In the genomic region with DNA sequence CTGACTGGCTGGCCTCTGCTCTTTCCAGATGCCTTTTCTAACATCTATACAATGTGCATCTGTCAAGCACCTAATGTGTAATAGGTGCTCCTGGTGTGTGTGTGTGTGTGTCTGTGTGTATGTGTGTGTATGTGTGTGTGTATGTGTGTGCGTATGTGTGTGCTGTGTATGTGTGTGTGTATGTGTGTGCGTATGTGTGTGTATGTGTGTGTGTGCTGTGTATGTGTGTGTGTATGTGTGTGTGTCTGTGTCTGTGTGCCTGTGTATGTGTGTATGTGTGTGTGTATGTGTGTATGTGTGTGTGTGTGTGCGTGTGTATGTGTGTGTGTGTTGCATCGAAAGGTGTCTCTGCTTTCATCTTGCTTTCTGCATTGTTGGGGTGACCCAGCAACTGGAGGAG, we compare ENCODE assay signal across 24 cellular contexts. TPM values are rescaled to one million over a fixed set of nuclear protein-coding genes. Genes with fewer than 3 reads are reported as not detected.
DNase-seq lines count a peak whose midpoint lies in the region; ATAC-seq, FAIRE-seq and TF ChIP-seq lines count a peak whose summit lies in the region.
"Had no signal": no experiment of that assay in that cellular context is flagged by ENCODE, and none has a peak within 500 bp of the region (broad histone marks: within the 10 kb centered on the region; RNA-seq: fewer than 3 reads in every experiment).

No MANE protein-coding gene starts in this region.

- no peak overlapping the region for H3K4me3 ChIP-seq in astrocyte (ENCODE audit: insufficient read depth, low read depth, low read length)
- no peak overlapping the region for H3K4me3 ChIP-seq in mesenchymal stem cell (ENCODE audit: insufficient read depth in 1 of 2, low read depth in 1 of 2, low read length in 2 of 2)
- peak overlapping the region; percentile 38 for H3K4me3 ChIP-seq in trophoblast cell (ENCODE audit: low read depth, low read length)
- H3K4me3 ChIP-seq in SJCRH30, result no peak overlapping the region

- FAIRE-seq in astrocyte (lab: Jason Lieb, UNC), result peak; percentile 32
- FAIRE-seq: GM18507 had no signal

- no peak overlapping the region for H2BK15ac ChIP-seq in H9 (ENCODE audit: low read depth, low read length)
- no peak overlapping the region for H2BK15ac ChIP-seq in mesenchymal stem cell (ENCODE audit: low read depth, poor library complexity, severe bottlenecking)

- H3K9me3 ChIP-seq in H9 (ENCODE audit: control insufficient read depth, low read depth, low read length) (no peaks in the 10 kb centered on the region), astrocyte (ENCODE audit: insufficient read depth, low read depth, low read length) (no peaks in the 10 kb centered on the region), mesenchymal stem cell (ENCODE audit: control insufficient read depth, low read length) (no peaks in the 10 kb centered on the region), trophoblast cell (ENCODE audit: insufficient read depth, low read depth, low read length) (peaks cover 6% of the 10 kb centered on the region), SJCRH30 (replicated peaks) (no peaks in the 10 kb centered on the region)

- no peak overlapping the region for H4K12ac ChIP-seq in trophoblast cell (ENCODE audit: low read depth, low read length)

- H3K9me3 Mint-ChIP-seq in H9 (no peaks in the 10 kb centered on the region), astrocyte (ENCODE audit: unreplicated experiment) (no peaks in the 10 kb centered on the region)
- H3K9me3 Mint-ChIP-seq in activated CD8-positive, alpha-beta T cell treated with anti-CD3 and anti-CD28 coated beads for 36 hours, result no peaks in the 10 kb centered on the region
- H3K9me3 Mint-ChIP-seq: IgD-negative memory B cell had no signal

- peaks cover 8% of the 10 kb centered on the region for H3K27me3 Mint-ChIP-seq in H9 (ENCODE audit: low read depth)
- no peaks in the 10 kb centered on the region for H3K27me3 Mint-ChIP-seq in astrocyte (ENCODE audit: low read depth, unreplicated experiment)
- H3K27me3 Mint-ChIP-seq in activated CD8-positive, alpha-beta T cell treated with anti-CD3 and anti-CD28 coated beads for 36 hours, result peaks cover 11% of the 10 kb centered on the region

- H3K27ac Mint-ChIP-seq in H9 (no peak overlapping the region), astrocyte (ENCODE audit: unreplicated experiment) (no peak overlapping the region)
- H3K27ac Mint-ChIP-seq in activated CD8-positive, alpha-beta T cell treated with anti-CD3 and anti-CD28 coated beads for 36 hours, result no peak overlapping the region
- H3K27ac Mint-ChIP-seq: IgD-negative memory B cell had no signal

- no peak overlapping the region for H3K14ac ChIP-seq in H9 (ENCODE audit: insufficient read depth, low read length)
- H3K14ac ChIP-seq in mesenchymal stem cell (ENCODE audit: low read length in 2 of 2), result peak overlapping the region in 1 of 2 experiments; percentile 92
- no peak overlapping the region for H3K14ac ChIP-seq in trophoblast cell (ENCODE audit: low read length)

- DNase-seq in H9 (no peak), astrocyte (ENCODE audit: low read depth) (no peak), mesenchymal stem cell (no peak), trophoblast cell (no peak), SJCRH30 (no peak), Right ventricle myocardium superior (no peak)
- no peak for DNase-seq in activated CD8-positive, alpha-beta T cell treated with anti-CD3 and anti-CD28 coated beads for 36 hours
- DNase-seq: Calu3, DMS79 treated with DMSO at 0.1 percent for 48 hours, GOT3, MM.1S, NCI-H1694, NCI-H2029 treated with DMSO at 0.1 percent for 48 hours, NCI-H446 treated with DMSO at 0.1 percent for 48 hours, NCI-H526, NCI-H82, RPMI8226, SHP77 had no signal

- H3K27me3 ChIP-seq in H9 (ENCODE audit: insufficient read depth, low read length) (no peaks in the 10 kb centered on the region), astrocyte (ENCODE audit: insufficient read depth, low read length) (no peaks in the 10 kb centered on the region), mesenchymal stem cell (ENCODE audit: control insufficient read depth in 1 of 2, insufficient read depth in 1 of 2, low read length in 2 of 2) (peaks cover 0 to 35% of the 10 kb centered on the region in 2 experiments), trophoblast cell (ENCODE audit: insufficient read depth, low read length) (no peaks in the 10 kb centered on the region), SJCRH30 (no peaks in the 10 kb centered on the region)

- H3K4ac ChIP-seq in H9 (ENCODE audit: low read depth, low read length) (no peak overlapping the region), mesenchymal stem cell (ENCODE audit: low read depth in 1 of 2, low read length in 2 of 2) (no peak overlapping the region), trophoblast cell (ENCODE audit: low read depth, low read length) (no peak overlapping the region)

- H4K8ac ChIP-seq in H9 (replicated peaks; ENCODE audit: insufficient read length, low read depth, low read length) (no peak overlapping the region), mesenchymal stem cell (ENCODE audit: low read length) (no peak overlapping the region), trophoblast cell (ENCODE audit: low read depth, low read length) (no peak overlapping the region)

- H4K5ac ChIP-seq in H9 (ENCODE audit: insufficient read length, low read depth, low read length), result no peak overlapping the region

- no peak overlapping the region for H2BK20ac ChIP-seq in H9 (ENCODE audit: low read depth, low read length, poor library complexity, severe bottlenecking)

- H3K9ac ChIP-seq in H9 (ENCODE audit: extremely low read depth, insufficient read length, low read length) (no peak overlapping the region), astrocyte (ENCODE audit: low read length) (no peak overlapping the region), mesenchymal stem cell (ENCODE audit: low read length) (no peak overlapping the region), trophoblast cell (ENCODE audit: low read length) (no peak overlapping the region)
- H3K9ac ChIP-seq: KMS-11 had no signal

- H2AFZ ChIP-seq in H9 (ENCODE audit: low read length) (no peak overlapping the region), astrocyte (ENCODE audit: low read depth, low read length) (no peak overlapping the region), mesenchymal stem cell (ENCODE audit: low read depth, low read length) (no peak overlapping the region), trophoblast cell (ENCODE audit: insufficient read depth, low read length, poor library complexity) (no peak overlapping the region)

- intact Hi-C loops in Right ventricle myocardium superior (cut with DNase I), result no loop called here
- intact Hi-C loops in activated CD8-positive, alpha-beta T cell treated with anti-CD3 and anti-CD28 coated beads for 36 hours (cut with micrococcal nuclease), result no loop called here

- ATAC-seq in Right ventricle myocardium superior (ENCODE audit: poor library complexity), result no peak
- no peak for ATAC-seq in activated CD8-positive, alpha-beta T cell treated with anti-CD3 and anti-CD28 coated beads for 36 hours
- no peak for ATAC-seq in HG03108 (IDR thresholded peaks at IDR 0.05; ENCODE audit: unreplicated experiment)
- ATAC-seq: HCT116 had no signal

- no peaks in the 10 kb centered on the region for H4K20me1 ChIP-seq in H9 (ENCODE audit: control insufficient read depth, insufficient read depth, insufficient read length)
- peaks cover 49% of the 10 kb centered on the region for H4K20me1 ChIP-seq in astrocyte (ENCODE audit: insufficient read depth, low read length)

- TF ChIP-seq CTCF in H9 (conservative IDR thresholded peaks at IDR 0.05) (no peak), astrocyte (IDR thresholded peaks at IDR 0.05; ENCODE audit: insufficient read depth, low read depth, low read length) (no peak)
- TF ChIP-seq CTCF in activated CD8-positive, alpha-beta T cell treated with anti-CD3 and anti-CD28 coated beads for 36 hours (IDR thresholded peaks at IDR 0.05), result no peak

- H3K4me3 Mint-ChIP-seq in H9 (no peak overlapping the region), astrocyte (ENCODE audit: unreplicated experiment) (no peak overlapping the region)
- H3K4me3 Mint-ChIP-seq in activated CD8-positive, alpha-beta T cell treated with anti-CD3 and anti-CD28 coated beads for 36 hours, result no peak overlapping the region
- H3K4me3 Mint-ChIP-seq: IgD-negative memory B cell had no signal

- CTCF ChIA-PET in activated CD8-positive, alpha-beta T cell treated with anti-CD3 and anti-CD28 coated beads for 36 hours (lab: Charles Lee), result interaction anchor here (0.7 kb wide), 1 partner anchor 123 kb away, joined by 3 read pairs; no protein-coding TSS in a partner anchor

- H2BK5ac ChIP-seq in H9 (ENCODE audit: insufficient read length, low read length) (no peak overlapping the region), mesenchymal stem cell (ENCODE audit: low read depth, low read length, poor library complexity, severe bottlenecking) (no peak overlapping the region), trophoblast cell (ENCODE audit: low read depth, low read length, poor library complexity) (no peak overlapping the region)

- no peaks in the 10 kb centered on the region; the same call in 1 of the 2 replicates for H3K4me1 ChIP-seq in H9 (ENCODE audit: insufficient read depth, low read length)
- no peaks in the 10 kb centered on the region for H3K4me1 ChIP-seq in astrocyte (ENCODE audit: insufficient read depth, low read length)
- peaks cover 34% of the 10 kb centered on the region for H3K4me1 ChIP-seq in mesenchymal stem cell (ENCODE audit: control insufficient read depth, insufficient read depth, low read depth, low read length)
- H3K4me1 ChIP-seq in trophoblast cell (ENCODE audit: control insufficient read depth in 1 of 2, insufficient read depth in 2 of 2, low read length in 2 of 2), result peaks cover 0 to 2% of the 10 kb centered on the region in 2 experiments
- no peaks in the 10 kb centered on the region for H3K4me1 ChIP-seq in SJCRH30

- no peak overlapping the region for H3T11ph ChIP-seq in H9 (ENCODE audit: low read length)

- WGBS in H9 (ENCODE audit: extremely low coverage, insufficient read length, low lambda C conversion rate), result no CpG with 5 or more reads among the region's 4 CpGs
- WGBS in mesenchymal stem cell, result 93% methylated on average over 4 of the region's 4 CpGs
- WGBS in trophoblast cell (ENCODE audit: extremely low coverage, insufficient coverage, insufficient read length), result no CpG with 5 or more reads among the region's 4 CpGs

- H3K4me1 Mint-ChIP-seq in H9 (peaks cover 43 to 52% of the 10 kb centered on the region in 2 experiments), astrocyte (ENCODE audit: low read depth, unreplicated experiment) (peaks cover 47% of the 10 kb centered on the region)
- no peaks in the 10 kb centered on the region for H3K4me1 Mint-ChIP-seq in activated CD8-positive, alpha-beta T cell treated with anti-CD3 and anti-CD28 coated beads for 36 hours (ENCODE audit: low read depth)
- H3K4me1 Mint-ChIP-seq: IgD-negative memory B cell had no signal

- no peaks in the 10 kb centered on the region for H3K36me3 Mint-ChIP-seq in H9 (ENCODE audit: insufficient read depth in 1 of 3, low read depth in 3 of 3)
- H3K36me3 Mint-ChIP-seq in astrocyte (ENCODE audit: low read depth, unreplicated experiment), result peaks cover 26% of the 10 kb centered on the region
- no peaks in the 10 kb centered on the region for H3K36me3 Mint-ChIP-seq in activated CD8-positive, alpha-beta T cell treated with anti-CD3 and anti-CD28 coated beads for 36 hours (ENCODE audit: low read depth)
- H3K36me3 Mint-ChIP-seq: IgD-negative memory B cell had no signal

- no peak overlapping the region for H3K56ac ChIP-seq in H9 (ENCODE audit: insufficient read length, low read depth, low read length)

- H3K23me2 ChIP-seq in H9 (ENCODE audit: insufficient read length, low read depth, low read length, poor library complexity, severe bottlenecking), result no peaks in the 10 kb centered on the region

- H3K18ac ChIP-seq in H9 (ENCODE audit: insufficient read length, low read depth, low read length) (peak overlapping the region; percentile 53), mesenchymal stem cell (ENCODE audit: low read depth in 1 of 2, low read length in 2 of 2) (peak overlapping the region in 1 of 2 experiments; percentile 89), trophoblast cell (ENCODE audit: low read length) (no peak overlapping the region)

- no peaks in the 10 kb centered on the region for H3K79me1 ChIP-seq in H9 (ENCODE audit: insufficient read depth, low read depth, low read length, poor library complexity, severe bottlenecking)
- H3K79me1 ChIP-seq in mesenchymal stem cell (replicated peaks; ENCODE audit: low read length, poor library complexity, severe bottlenecking), result peaks cover 49% of the 10 kb centered on the region
- H3K79me1 ChIP-seq in trophoblast cell (ENCODE audit: low read length), result no peaks in the 10 kb centered on the region

- no peak overlapping the region for H2AK5ac ChIP-seq in H9 (ENCODE audit: insufficient read length, low read length)
- H2AK5ac ChIP-seq in mesenchymal stem cell (ENCODE audit: low read length, severe bottlenecking), result peak overlapping the region; percentile 12
- H2AK5ac ChIP-seq in trophoblast cell (ENCODE audit: low read length), result no peak overlapping the region

- no peaks in the 10 kb centered on the region for H3K79me2 ChIP-seq in H9 (ENCODE audit: insufficient read depth, low read length)
- peaks cover 5% of the 10 kb centered on the region for H3K79me2 ChIP-seq in astrocyte (ENCODE audit: insufficient read depth, low read length)
- H3K79me2 ChIP-seq in trophoblast cell (ENCODE audit: control insufficient read depth, insufficient read depth, low read length, poor library complexity), result no peaks in the 10 kb centered on the region

- H2BK12ac ChIP-seq in H9 (ENCODE audit: insufficient read length, low read depth, low read length), result no peak overlapping the region
- H2BK12ac ChIP-seq in mesenchymal stem cell (ENCODE audit: low read length in 2 of 2), result peak overlapping the region in 1 of 2 experiments; percentile 60
- H2BK12ac ChIP-seq in trophoblast cell (ENCODE audit: low read length), result no peak overlapping the region

- POLR2A ChIA-PET in activated CD8-positive, alpha-beta T cell treated with anti-CD3 and anti-CD28 coated beads for 36 hours (lab: Charles Lee), result no interaction called here

- H3K36me3 ChIP-seq in astrocyte (ENCODE audit: insufficient read depth, low read length), result no peaks in the 10 kb centered on the region
- peaks cover 0 to 28% of the 10 kb centered on the region in 2 experiments for H3K36me3 ChIP-seq in mesenchymal stem cell (ENCODE audit: control insufficient read depth in 1 of 2, insufficient read depth in 2 of 2, low read depth in 1 of 2, low read length in 2 of 2)
- no peaks in the 10 kb centered on the region for H3K36me3 ChIP-seq in trophoblast cell (ENCODE audit: control insufficient read depth in 1 of 2, insufficient read depth in 2 of 2, low read length in 2 of 2)
- H3K36me3 ChIP-seq in SJCRH30, result 0 out of 2 replicates have a peak, but pooled peaks cover 2% of the 10 kb centered on the region

- H3K4me2 ChIP-seq in H9 (ENCODE audit: insufficient read depth, insufficient read length, low read length) (no peak overlapping the region), astrocyte (ENCODE audit: low read length) (no peak overlapping the region), mesenchymal stem cell (ENCODE audit: low read length, poor library complexity, severe bottlenecking) (no peak overlapping the region), trophoblast cell (ENCODE audit: low read length) (no peak overlapping the region)
- H3K4me2 ChIP-seq: KMS-11 had no signal

- H2BK120ac ChIP-seq in H9 (ENCODE audit: low read depth, low read length, poor library complexity, severe bottlenecking) (no peak overlapping the region), mesenchymal stem cell (ENCODE audit: low read depth, low read length) (no peak overlapping the region), trophoblast cell (ENCODE audit: insufficient read depth, low read length, poor library complexity) (no peak overlapping the region)

- H4K91ac ChIP-seq in H9 (ENCODE audit: insufficient read length, low read depth, low read length) (no peak overlapping the region), mesenchymal stem cell (ENCODE audit: low read length) (peak overlapping the region; percentile 30), trophoblast cell (ENCODE audit: low read depth, low read length) (no peak overlapping the region)

- H3K23ac ChIP-seq in H9 (ENCODE audit: insufficient read length, low read depth, low read length) (no peak overlapping the region), mesenchymal stem cell (ENCODE audit: low read length in 2 of 2) (no peak overlapping the region), trophoblast cell (ENCODE audit: low read length) (peak overlapping the region; percentile 99)

- H3K27ac ChIP-seq in H9 (ENCODE audit: insufficient read length, low read depth, low read length) (no peak overlapping the region), astrocyte (ENCODE audit: low read depth, low read length) (no peak overlapping the region), mesenchymal stem cell (ENCODE audit: low read length, poor library complexity, severe bottlenecking) (no peak overlapping the region), trophoblast cell (ENCODE audit: low read depth, low read length) (no peak overlapping the region), SJCRH30 (no peak overlapping the region)
- H3K27ac ChIP-seq: KMS-11 had no signal

RNA-seq across cellular contexts. Expression of a gene that starts 57.9 kb away (rescaled TPM):
- total RNA-seq in H9 (2021) (1.3 and 1.4 TPM in 2 replicates), astrocyte (53.4 and 69.9 TPM in 2 replicates), Right ventricle myocardium superior (5.8 TPM)
- polyA plus RNA-seq in mesenchymal stem cell (2013, experiment 1 of 2), result 3.7 TPM
- 3.4 TPM for polyA plus RNA-seq in mesenchymal stem cell (2013, experiment 2 of 2)
- polyA plus RNA-seq in trophoblast cell (2013), result 1.5 and 1.9 TPM in 2 replicates
- 13.1 and 15.1 TPM in 2 replicates for total RNA-seq in SJCRH30 (2014; rRNA removed; shearing (Covaris generic))
- not detected for total RNA-seq in activated CD8-positive, alpha-beta T cell treated with anti-CD3 and anti-CD28 coated beads for 36 hours
- total RNA-seq: A172, Calu3 had no signal
- polyA plus RNA-seq: IgD-negative memory B cell had no signal
